15 cellular contexts compared by ENCODE assay signal in the genomic region with DNA sequence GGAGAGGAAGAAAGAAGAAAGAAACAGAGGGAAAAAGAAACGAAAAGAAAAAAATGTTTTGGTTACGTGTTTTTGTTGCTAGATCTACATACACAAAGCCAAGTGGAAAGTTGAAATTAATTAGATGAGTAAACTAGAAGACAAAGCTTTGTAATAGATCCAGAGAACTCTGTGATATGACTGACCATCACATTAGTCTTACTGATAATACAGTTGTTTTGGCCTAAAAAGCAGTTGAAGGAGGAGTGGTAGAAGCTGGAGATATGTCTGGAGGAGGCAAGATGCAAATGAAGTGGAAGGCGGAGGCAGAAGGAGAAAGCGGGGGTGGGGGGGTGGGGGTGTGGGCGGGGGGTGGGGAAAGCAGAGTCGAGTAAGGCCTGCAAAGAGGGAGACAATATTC.
A peak's percentile ranks its signal among the peaks of the same experiment; 100 is the strongest.
DNase-seq lines count a peak whose midpoint lies in the region; ATAC-seq, FAIRE-seq and TF ChIP-seq lines count a peak whose summit lies in the region.
"Had no signal": no experiment of that assay in that cellular context is flagged by ENCODE, and none has a peak within 500 bp of the region (broad histone marks: within the 10 kb centered on the region; RNA-seq: fewer than 3 reads in every experiment).

No MANE protein-coding gene starts in this region.

- H2BK20ac ChIP-seq in H1 (ENCODE audit: low read length) = no peak overlapping the region

- H2AK5ac ChIP-seq in H1 (ENCODE audit: low read depth, low read length) = no peak overlapping the region

- H3K4me1 Mint-ChIP-seq in GM23338 (peaks cover 18% of the 10 kb centered on the region), WTC11 (peaks cover 31% of the 10 kb centered on the region)
- H3K4me1 Mint-ChIP-seq: CD14-positive monocyte; CD4-positive, alpha-beta memory T cell had no signal

- H3K4me3 ChIP-seq in GM23338 = no peak overlapping the region
- H3K4me3 ChIP-seq in H1 (ENCODE audit: extremely low read depth in 1 of 4, insufficient read depth in 2 of 4, low read depth in 3 of 4, low read length in 4 of 4) = no peak overlapping the region
- H3K4me3 ChIP-seq in small intestine (ENCODE audit: low read depth in 1 of 2, low read length in 2 of 2) = no peak overlapping the region
- H3K4me3 ChIP-seq in spleen = no peak overlapping the region
- H3K4me3 ChIP-seq: BLaER1 had no signal

- no peaks in the 10 kb centered on the region for H3K36me3 ChIP-seq in GM23338 (ENCODE audit: insufficient read depth)
- no peaks in the 10 kb centered on the region; a peak in 1 of 8 replicates for H3K36me3 ChIP-seq in H1 (ENCODE audit: control insufficient read depth in 2 of 4, insufficient read depth in 4 of 4, low read length in 3 of 4)
- H3K36me3 ChIP-seq in small intestine (ENCODE audit: control insufficient read depth in 2 of 2, insufficient read depth in 2 of 2, low read length in 2 of 2) = no peaks in the 10 kb centered on the region
- no peaks in the 10 kb centered on the region for H3K36me3 ChIP-seq in spleen
- H3K36me3 ChIP-seq: BLaER1 had no signal

- 70% methylated on average over 4 of the region's 6 CpGs; no CpG with 5 or more reads in 1 of the 2 experiments for WGBS in H1 (ENCODE audit: extremely low coverage in 1 of 2, insufficient coverage in 1 of 2, insufficient read length in 1 of 2, insufficient replicate concordance in 2 of 2, low coverage in 1 of 2, low lambda C conversion rate in 2 of 2, missing lambda C conversion rate in 1 of 2), 2 experiments
- WGBS in small intestine, 3 donors = 76 to 90% (median 77%) methylated on average over 6 of the region's 6 CpGs
- 70 to 85% (median 72%) methylated on average over 6 of the region's 6 CpGs for WGBS in spleen, 5 donors

- H3K14ac ChIP-seq in H1 (ENCODE audit: insufficient read length) = no peak overlapping the region

- no peaks in the 10 kb centered on the region for H3F3A ChIP-seq in GM23338 (replicated peaks; ENCODE audit: low read depth)

- no peak overlapping the region for H3K4ac ChIP-seq in H1 (replicated peaks; ENCODE audit: insufficient read length, low read depth, low read length)

- TF ChIP-seq RAD21 in H1 (IDR thresholded peaks at IDR 0.05 in 1 of 2, conservative IDR thresholded peaks at IDR 0.05 in 1 of 2; ENCODE audit: low read depth in 2 of 2, low read length in 2 of 2) = no peak

- no peak for TF ChIP-seq CTCF in GM23338 (conservative IDR thresholded peaks at IDR 0.05; ENCODE audit: low read depth in 2 of 2)
- no peak for TF ChIP-seq CTCF in WTC11 (IDR thresholded peaks at IDR 0.05)
- no peak for TF ChIP-seq CTCF in H1 (IDR thresholded peaks at IDR 0.05; ENCODE audit: control extremely low read depth in 1 of 3, insufficient read depth in 1 of 3, low read depth in 1 of 3, low read length in 3 of 3)
- no peak for TF ChIP-seq CTCF in omental fat pad (IDR thresholded peaks at IDR 0.05)
- TF ChIP-seq CTCF in D721Med (IDR thresholded peaks at IDR 0.05; ENCODE audit: insufficient read depth, missing control alignments) = no peak
- no peak for TF ChIP-seq CTCF in spleen (IDR thresholded peaks at IDR 0.05 in 8 of 11, conservative IDR thresholded peaks at IDR 0.05 in 3 of 11)

- no peak overlapping the region for H3K23ac ChIP-seq in H1 (ENCODE audit: insufficient read length)

- ATAC-seq in GM23338 (no peak), WTC11 (no peak), omental fat pad (ENCODE audit: low FRiP score) (peak; percentile 78)

- no peaks in the 10 kb centered on the region for H3K79me1 ChIP-seq in H1 (ENCODE audit: low read depth, low read length)

- intact Hi-C loops in spleen (cut with DNase I; ENCODE audit: low total_unique reads) = no loop called here

- no peaks in the 10 kb centered on the region for H4K20me1 ChIP-seq in GM23338 (replicated peaks; ENCODE audit: insufficient read depth)
- no peaks in the 10 kb centered on the region for H4K20me1 ChIP-seq in H1 (replicated peaks in 1 of 2; ENCODE audit: control insufficient read depth in 1 of 2, insufficient read depth in 2 of 2, low read length in 2 of 2)
- H4K20me1 ChIP-seq: BLaER1 had no signal

- TF ChIP-seq POLR2A in H1 (IDR thresholded peaks at IDR 0.05; ENCODE audit: control extremely low read depth in 1 of 2, low read depth in 2 of 2, low read length in 2 of 2) = no peak
- TF ChIP-seq POLR2A in spleen (IDR thresholded peaks at IDR 0.05) = no peak

- TF ChIP-seq EP300 in H1 (IDR thresholded peaks at IDR 0.05; ENCODE audit: borderline replicate concordance in 1 of 2, low read depth in 2 of 2, low read length in 2 of 2) = no peak

- H4K91ac ChIP-seq in H1 (replicated peaks; ENCODE audit: insufficient read length, low read length) = no peak overlapping the region

- H2AFZ ChIP-seq in GM23338 (peak overlapping the region; percentile 84; the same call in 1 of the 2 replicates), H1 (ENCODE audit: low read length) (peak overlapping the region; percentile 58; the same call in 1 of the 2 replicates)

- FAIRE-seq in H1 (lab: Jason Lieb, UNC) (no peak), small intestine (lab: Jason Lieb, UNC) (no peak), D721Med (lab: Jason Lieb, UNC) (no peak)

- H3K4me2 ChIP-seq in GM23338 (peak overlapping the region; percentile 55; the same call in 1 of the 2 replicates), H1 (ENCODE audit: insufficient read depth in 1 of 2, low read depth in 2 of 2, low read length in 2 of 2) (no peak overlapping the region; a peak in 1 of 4 replicates)
- H3K4me2 ChIP-seq: BLaER1 had no signal

- H3K9me3 ChIP-seq in H1 (ENCODE audit: insufficient read depth in 2 of 2, low read depth in 1 of 2, low read length in 1 of 2) (no peaks in the 10 kb centered on the region), small intestine (ENCODE audit: control insufficient read depth, low read depth) (no peaks in the 10 kb centered on the region), spleen (peaks cover 0 to 13% (median 7%) of the 10 kb centered on the region in 8 donors)
- H3K9me3 ChIP-seq: BLaER1 had no signal

- H3K4me3 Mint-ChIP-seq in GM23338 (no peak overlapping the region), WTC11 (no peak overlapping the region)
- H3K4me3 Mint-ChIP-seq: CD14-positive monocyte; CD4-positive, alpha-beta memory T cell had no signal

- H2BK12ac ChIP-seq in H1 (ENCODE audit: low read depth, low read length) = no peak overlapping the region

- no peaks in the 10 kb centered on the region for H3K9me2 ChIP-seq in GM23338 (ENCODE audit: insufficient read depth)

- H3K18ac ChIP-seq in H1 (ENCODE audit: extremely low read depth, low read length) = no peak overlapping the region

- H3K36me3 Mint-ChIP-seq in GM23338 (ENCODE audit: low read depth) (no peaks in the 10 kb centered on the region), WTC11 (no peaks in the 10 kb centered on the region)
- H3K36me3 Mint-ChIP-seq: CD14-positive monocyte; CD4-positive, alpha-beta memory T cell had no signal

- no peak overlapping the region for H3K27ac ChIP-seq in GM23338 (ENCODE audit: low read depth)
- H3K27ac ChIP-seq in H1 (ENCODE audit: low read depth, low read length) = no peak overlapping the region
- no peak overlapping the region for H3K27ac ChIP-seq in small intestine (ENCODE audit: low read depth in 1 of 2, low read length in 1 of 2)
- H3K27ac ChIP-seq in spleen = no peak overlapping the region
- H3K27ac ChIP-seq: BLaER1, HL-60 had no signal

- H3K9ac ChIP-seq in H1 (replicated peaks in 1 of 4; ENCODE audit: extremely low read depth in 1 of 4, low read depth in 3 of 4, low read length in 3 of 4) = no peak overlapping the region
- H3K9ac ChIP-seq: BLaER1 had no signal

- no peak overlapping the region for H2BK15ac ChIP-seq in H1 (ENCODE audit: low read length)

- H4K8ac ChIP-seq in H1 (ENCODE audit: extremely low read depth, insufficient read depth, low read length) = no peak overlapping the region

- H3K27ac Mint-ChIP-seq in GM23338 (no peak overlapping the region), WTC11 (no peak overlapping the region)
- H3K27ac Mint-ChIP-seq: CD14-positive monocyte; CD4-positive, alpha-beta memory T cell had no signal

- no peaks in the 10 kb centered on the region for H3K23me2 ChIP-seq in H1 (ENCODE audit: low read depth, low read length)

- H2BK120ac ChIP-seq in H1 (replicated peaks; ENCODE audit: low read depth, low read length) = no peak overlapping the region

- no peak overlapping the region for H4K5ac ChIP-seq in H1 (ENCODE audit: insufficient read length, low read depth, low read length)

- POLR2A ChIA-PET in WTC11 (lab: Charles Lee) = no interaction called here
- POLR2A ChIA-PET in H1 (lab: Charles Lee; ENCODE audit: partially characterized antibody) = no interaction called here

- H3K27me3 Mint-ChIP-seq in GM23338 (ENCODE audit: insufficient read depth, low read depth, poor library complexity) (no peaks in the 10 kb centered on the region), WTC11 (ENCODE audit: low read depth) (no peaks in the 10 kb centered on the region)
- H3K27me3 Mint-ChIP-seq: CD4-positive, alpha-beta memory T cell had no signal

- no peaks in the 10 kb centered on the region for H3K79me2 ChIP-seq in GM23338 (replicated peaks; ENCODE audit: insufficient read depth)
- no peaks in the 10 kb centered on the region for H3K79me2 ChIP-seq in H1 (ENCODE audit: control insufficient read depth in 1 of 2, insufficient read depth in 2 of 2, low read length in 2 of 2)

- no peak overlapping the region for H3K56ac ChIP-seq in H1 (replicated peaks; ENCODE audit: insufficient read length, low read depth, low read length)

- no peak overlapping the region for H2BK5ac ChIP-seq in H1 (ENCODE audit: low read depth, low read length)

- H3K27me3 ChIP-seq in GM23338 (ENCODE audit: insufficient read depth) (no peaks in the 10 kb centered on the region), H1 (replicated peaks in 1 of 4; ENCODE audit: control insufficient read depth in 3 of 4, extremely low read depth in 1 of 4, insufficient read depth in 3 of 4, low read length in 3 of 4) (no peaks in the 10 kb centered on the region), small intestine (ENCODE audit: control insufficient read depth in 2 of 2, insufficient read depth in 2 of 2, low read length in 2 of 2) (no peaks in the 10 kb centered on the region), spleen (replicated peaks in 1 of 7) (no peaks in the 10 kb centered on the region)
- H3K27me3 ChIP-seq: BLaER1 had no signal

- H3K4me1 ChIP-seq in GM23338 (ENCODE audit: insufficient read depth) (peaks cover 24% of the 10 kb centered on the region), H1 (replicated peaks in 1 of 4; ENCODE audit: control insufficient read depth in 3 of 4, insufficient read depth in 4 of 4, low read length in 3 of 4) (0 out of 7 replicates have a peak, but pooled peaks cover 0 to 4% (median 0%) of the 10 kb centered on the region in 4 experiments), small intestine (ENCODE audit: control insufficient read depth in 2 of 2, insufficient read depth in 1 of 2, low read depth in 1 of 2, low read length in 1 of 2) (no peaks in the 10 kb centered on the region), spleen (no peaks in the 10 kb centered on the region)
- H3K4me1 ChIP-seq: BLaER1 had no signal

- no peak for DNase-seq in GM23338 (ENCODE audit: low spot score)
- DNase-seq in WTC11 (ENCODE audit: low spot score) = no peak
- DNase-seq in H1 (ENCODE audit: low read depth in 1 of 2, low spot score in 2 of 2) = no peak
- DNase-seq in omental fat pad (ENCODE audit: low spot score) = no peak
- no peak for DNase-seq in small intestine
- no peak for DNase-seq in D721Med (ENCODE audit: insufficient read length, low spot score)
- no peak for DNase-seq in spleen
- DNase-seq: 8988T; CD4-positive, alpha-beta memory T cell; DMS79 treated with DMSO at 0.1 percent for 48 hours; GF-D8; HCEC 1CT had no signal

- CTCF ChIA-PET in WTC11 (lab: Charles Lee) (no interaction called here), H1 (lab: Charles Lee; ENCODE audit: partially characterized antibody) (interaction anchor here (0.6 kb wide), 1 partner anchor 603 kb away, joined by 3 read pairs; no protein-coding TSS in a partner anchor)

- H3K9me3 Mint-ChIP-seq in GM23338 = no peaks in the 10 kb centered on the region
- H3K9me3 Mint-ChIP-seq in WTC11 = no peaks in the 10 kb centered on the region
